11 cellular contexts compared by ENCODE assay signal in the genomic region with DNA sequence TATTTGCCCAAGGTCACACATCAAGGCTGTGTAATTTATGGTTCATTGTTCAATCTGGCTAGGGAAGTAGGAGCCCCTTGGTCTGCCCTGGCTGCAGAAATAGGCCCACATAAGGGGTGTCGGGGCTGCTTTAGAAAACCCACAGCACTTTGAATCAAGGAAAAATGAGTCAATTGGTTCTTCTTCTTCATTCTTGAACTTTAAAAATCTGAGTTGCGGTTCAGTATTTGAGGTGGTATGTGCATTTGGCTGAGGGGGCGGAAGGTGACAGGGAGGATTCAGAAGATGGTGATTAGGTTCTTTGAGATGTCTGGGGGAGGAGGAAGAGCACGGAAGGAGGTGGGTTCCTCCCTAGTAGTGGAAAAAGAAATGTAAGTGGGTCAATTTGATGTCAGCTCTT.
A peak's percentile ranks its signal among the peaks of the same experiment; 100 is the strongest.
DNase-seq lines count a peak whose midpoint lies in the region; ATAC-seq and TF ChIP-seq lines count a peak whose summit lies in the region.
"Had no signal": no experiment of that assay in that cellular context is flagged by ENCODE, and none has a peak within 500 bp of the region (broad histone marks: within the 10 kb centered on the region; RNA-seq: fewer than 3 reads in every experiment).

No MANE protein-coding gene starts in this region.

- H3K4me1 Mint-ChIP-seq in nephron progenitor cell, result peaks cover 6% of the 10 kb centered on the region
- H3K4me1 Mint-ChIP-seq in stimulated activated naive CD8-positive, alpha-beta T cell treated with anti-CD3 and anti-CD28 coated beads, Interleukin-15, amount 100 ng/mL, for 72 hours, result peaks cover 26% of the 10 kb centered on the region

- H3K27ac ChIP-seq in coronary artery, result no peak overlapping the region
- H3K27ac ChIP-seq: gastrocnemius medialis had no signal

- no peak for TF ChIP-seq CTCF in nephron progenitor cell (IDR thresholded peaks at IDR 0.05)
- no peak for TF ChIP-seq CTCF in GM20000 (IDR thresholded peaks at IDR 0.05; ENCODE audit: extremely low read depth, missing control alignments)
- TF ChIP-seq CTCF in coronary artery (IDR thresholded peaks at IDR 0.05), result no peak

- H3K27ac Mint-ChIP-seq in nephron progenitor cell, result no peak overlapping the region
- no peak overlapping the region for H3K27ac Mint-ChIP-seq in stimulated activated naive CD8-positive, alpha-beta T cell treated with anti-CD3 and anti-CD28 coated beads, Interleukin-15, amount 100 ng/mL, for 72 hours

- ATAC-seq in stimulated activated naive CD8-positive, alpha-beta T cell treated with anti-CD3 and anti-CD28 coated beads, Interleukin-15, amount 100 ng/mL, for 72 hours, result peak; percentile 92
- ATAC-seq: gastrocnemius medialis had no signal

- H3K9me3 Mint-ChIP-seq in nephron progenitor cell, result no peaks in the 10 kb centered on the region
- no peaks in the 10 kb centered on the region for H3K9me3 Mint-ChIP-seq in stimulated activated naive CD8-positive, alpha-beta T cell treated with anti-CD3 and anti-CD28 coated beads, Interleukin-15, amount 100 ng/mL, for 72 hours

- H3K4me3 Mint-ChIP-seq in nephron progenitor cell, result no peak overlapping the region
- H3K4me3 Mint-ChIP-seq in stimulated activated naive CD8-positive, alpha-beta T cell treated with anti-CD3 and anti-CD28 coated beads, Interleukin-15, amount 100 ng/mL, for 72 hours, result no peak overlapping the region

- no peaks in the 10 kb centered on the region for H3K36me3 Mint-ChIP-seq in nephron progenitor cell (ENCODE audit: low read depth)

- DNase-seq in activated gamma-delta T cell treated with anti-CD3 and anti-CD28 coated beads, Interleukin-2, amount 50 U/mL, for 16 hours (ENCODE audit: low read depth), result peak; percentile 38
- no peak for DNase-seq in activated gamma-delta T cell (lab: John Stamatoyannopoulos, UW)
- peak; percentile 76 for DNase-seq in activated CD4-positive, alpha-beta T cell treated with anti-CD3 and anti-CD28 coated beads for 48 hours
- peak; percentile 20 for DNase-seq in nephron progenitor cell
- DNase-seq in stimulated activated naive CD8-positive, alpha-beta T cell treated with anti-CD3 and anti-CD28 coated beads, Interleukin-15, amount 100 ng/mL, for 72 hours, result peak; percentile 67 to 72
- DNase-seq in GM20000 (ENCODE audit: low spot score), result no peak
- no peak for DNase-seq in NCI-H69 (lab: John Stamatoyannopoulos, UW)
- DNase-seq in coronary artery (ENCODE audit: low spot score), result no peak
- DNase-seq: gastrocnemius medialis, NCI-H1092, SIG-M5 had no signal

- H3K4me3 ChIP-seq in coronary artery, result no peak overlapping the region
- H3K4me3 ChIP-seq: gastrocnemius medialis had no signal

- peaks cover 5% of the 10 kb centered on the region for H3K27me3 Mint-ChIP-seq in nephron progenitor cell (ENCODE audit: low read depth, poor library complexity)
- H3K27me3 Mint-ChIP-seq in stimulated activated naive CD8-positive, alpha-beta T cell treated with anti-CD3 and anti-CD28 coated beads, Interleukin-15, amount 100 ng/mL, for 72 hours, result no peaks in the 10 kb centered on the region

Comparison
In these comparisons a context has a peak if more than half of its experiments do, and no peak if none do; other contexts are left out.
1. DNase-seq: peak in activated gamma-delta T cell treated with anti-CD3 and anti-CD28 coated beads, Interleukin-2, amount 50 U/mL, for 16 hours (single experiment), activated CD4-positive, alpha-beta T cell treated with anti-CD3 and anti-CD28 coated beads for 48 hours (single experiment), nephron progenitor cell (single experiment) and stimulated activated naive CD8-positive, alpha-beta T cell treated with anti-CD3 and anti-CD28 coated beads, Interleukin-15, amount 100 ng/mL, for 72 hours (2 of 2); none in activated gamma-delta T cell (single experiment), GM20000 (single experiment), NCI-H69 (single experiment) and coronary artery (single experiment).